Comparison of ENCODE assay signal across 8 cellular contexts in genomic region chr16:67833418-67834241, GRCh38. TPM values are rescaled to one million over a fixed set of nuclear protein-coding genes. Genes with fewer than 3 reads are reported as not detected.
DNase-seq lines count a peak whose midpoint lies in the region; ATAC-seq and TF ChIP-seq lines count a peak whose summit lies in the region.

No MANE protein-coding gene starts in this region.

- DNase-seq in GM19240 (ENCODE audit: insufficient read length, low spot score) (peak; percentile 97), NCI-H510A treated with DMSO at 0.1 percent for 48 hours (lab: John Stamatoyannopoulos, UW) (peak; percentile 83), colonic mucosa (peak; percentile 97), left lung (peak; percentile 93 to 97)
- peak; percentile 97 for DNase-seq in activated CD4-positive, alpha-beta T cell treated with anti-CD3 and anti-CD28 coated beads for 48 hours
- peak; percentile 83 for DNase-seq in stimulated activated CD4-positive, alpha-beta T cell treated with anti-CD3 and anti-CD28 coated beads, Interleukin-2, amount 100 ng/mL, for 4 hours (ENCODE audit: low read depth)

- ATAC-seq in HG03442 (IDR thresholded peaks at IDR 0.05; ENCODE audit: unreplicated experiment) (peak; percentile 96), left lung (peak; percentile 100)

- H3K4me2 ChIP-seq in BLaER1: peak overlapping the region; percentile 90

- intact Hi-C loops in colonic mucosa (cut with DNase I) (no loop called here), left lung (cut with DNase I) (no loop called here)

- H3K27ac ChIP-seq in BLaER1 (peak overlapping the region; percentile 89), colonic mucosa (no peak overlapping the region), left lung (peak overlapping the region in 1 of 2 donors; percentile 48)

- TF ChIP-seq CTCF in colonic mucosa (IDR thresholded peaks at IDR 0.05) (no peak), left lung (IDR thresholded peaks at IDR 0.05) (no peak)

- H3K4me1 ChIP-seq in BLaER1 (peaks cover 29% of the 10 kb centered on the region), colonic mucosa (no peaks in the 10 kb centered on the region), left lung (peaks cover 2 to 17% of the 10 kb centered on the region in 2 donors)

- no peaks in the 10 kb centered on the region for H4K20me1 ChIP-seq in BLaER1

- H3K9ac ChIP-seq in BLaER1 (peak overlapping the region; percentile 94), colonic mucosa (ENCODE audit: low read depth in 2 of 2, low read length in 2 of 2) (peak overlapping the region; percentile 74 to 83)

- H3K9me3 ChIP-seq in BLaER1 (no peaks in the 10 kb centered on the region), colonic mucosa (no peaks in the 10 kb centered on the region), left lung (no peaks in the 10 kb centered on the region)

- peaks cover 39% of the 10 kb centered on the region for H3K36me3 ChIP-seq in BLaER1
- peaks cover 14% of the 10 kb centered on the region for H3K36me3 ChIP-seq in colonic mucosa
- peaks cover 0 to 37% of the 10 kb centered on the region in 2 donors for H3K36me3 ChIP-seq in left lung

- no peaks in the 10 kb centered on the region for H3K27me3 ChIP-seq in BLaER1
- H3K27me3 ChIP-seq in colonic mucosa: no peaks in the 10 kb centered on the region
- no peaks in the 10 kb centered on the region for H3K27me3 ChIP-seq in left lung

- H3K4me3 ChIP-seq in BLaER1 (peak overlapping the region; percentile 81), colonic mucosa (peak overlapping the region; percentile 86), left lung (peak overlapping the region; percentile 69 to 92)

RNA-seq across cellular contexts. Expression of gene THAP11, which starts 8.5 kb away (rescaled TPM):
- 10 to 100 TPM; 22.0 to 33.2 TPM for total RNA-seq in colonic mucosa
- total RNA-seq in left lung: 10 to 100 TPM; 21.7 to 26.2 TPM

RNA-seq across cellular contexts. Expression of gene NUTF2, which starts 13.1 kb away (rescaled TPM):
- total RNA-seq in colonic mucosa (100 to 1,000 TPM in 1 of 2 donors, 10 to 100 TPM in 1; 58.3 to 108 TPM), left lung (10 to 100 TPM; 91.5 to 92.2 TPM)

RNA-seq across cellular contexts. Expression of gene CENPT, which starts 13.9 kb away (rescaled TPM):
- total RNA-seq in colonic mucosa (10 to 100 TPM; 25.6 to 38.9 TPM), left lung (10 to 100 TPM; 30.8 to 37.9 TPM)

RNA-seq across cellular contexts. Expression of gene TSNAXIP1, which starts 26.9 kb away (rescaled TPM):
- total RNA-seq in colonic mucosa (under 1 TPM; 0.13 to 0.30 TPM), left lung (1 to 10 TPM in 1 of 2 donors, under 1 TPM in 1; 0.52 to 4.4 TPM)

RNA-seq across cellular contexts. Expression of gene RANBP10, which starts 27.3 kb away (rescaled TPM):
- total RNA-seq in colonic mucosa (10 to 100 TPM; 14.7 to 22.5 TPM), left lung (10 to 100 TPM; 16.8 to 18.0 TPM)
